ENCODE assay signal across 17 cellular contexts in genomic region chr1:200437088-200437487, GRCh38.
"Had no signal": no experiment of that assay in that cellular context is flagged by ENCODE, and none has a peak within 500 bp of the region (broad histone marks: within the 10 kb centered on the region; RNA-seq: fewer than 3 reads in every experiment).

No MANE protein-coding gene starts in this region.

- H3K9me3 Mint-ChIP-seq: activated T-cell treated with anti-CD3 and anti-CD28 coated beads, Interleukin-2, amount 50 U/mL, for 72 hours had no signal

- H3K27ac ChIP-seq: dorsolateral prefrontal cortex, epithelial cell of prostate, foreskin keratinocyte, pancreas, tibial nerve had no signal

- H3K27me3 Mint-ChIP-seq: activated naive CD8-positive, alpha-beta T cell treated with anti-CD3 and anti-CD28 coated beads, Interleukin-2, amount 10 ng/mL, durations not matched to agents 7 days and 5 days had no signal

- H3K9me3 ChIP-seq: pancreas, sigmoid colon, spleen, tibial nerve had no signal

- H3K27me3 ChIP-seq: dorsolateral prefrontal cortex, foreskin keratinocyte, pancreas, sigmoid colon, spleen, tibial nerve had no signal

- DNase-seq: activated CD4-positive, alpha-beta T cell treated with anti-CD3 and anti-CD28 coated beads for 1 hour; activated gamma-delta T cell; activated naive CD8-positive, alpha-beta T cell treated with anti-CD3 and anti-CD28 coated beads, Interleukin-2, amount 10 ng/mL, durations not matched to agents 7 days and 5 days; activated T-cell treated with anti-CD3 and anti-CD28 coated beads, Interleukin-2, amount 50 U/mL, for 72 hours; anterior cingulate cortex; caudate nucleus; dorsolateral prefrontal cortex; foreskin keratinocyte; hippocampal formation; islet precursor cell; pancreas; sigmoid colon; spleen; stimulated activated naive CD4-positive, alpha-beta T cell treated with Interleukin-2 at 50 U/mL for 16 hours had no signal

- H3K36me3 Mint-ChIP-seq: brain had no signal

- ATAC-seq: foreskin keratinocyte had no signal

- H3K4me3 Mint-ChIP-seq: brain had no signal

- H3K36me3 ChIP-seq: pancreas, sigmoid colon, spleen, tibial nerve had no signal
